ENCODE assay signal across 8 cellular contexts in genomic region chr4:82797048-82797590, GRCh38. TPM values are rescaled to one million over a fixed set of nuclear protein-coding genes. Genes with fewer than 3 reads are reported as not detected.
DNase-seq lines count a peak whose midpoint lies in the region; ATAC-seq and TF ChIP-seq lines count a peak whose summit lies in the region.

No MANE protein-coding gene starts in this region.

- H3K9me3 Mint-ChIP-seq in CD4-positive, alpha-beta T cell, result no peaks in the 10 kb centered on the region
- peaks cover 0 to 2% (median 0%) of the 10 kb centered on the region in 11 donors for H3K9me3 Mint-ChIP-seq in naive thymus-derived CD4-positive, alpha-beta T cell

- POLR2A ChIA-PET in CD4-positive, alpha-beta T cell (lab: Charles Lee), result no interaction called here
- POLR2A ChIA-PET in naive thymus-derived CD4-positive, alpha-beta T cell (lab: Charles Lee), result no interaction called here

- no peak overlapping the region for H3K27ac Mint-ChIP-seq in CD4-positive, alpha-beta T cell
- H3K27ac Mint-ChIP-seq in naive thymus-derived CD4-positive, alpha-beta T cell, result no peak overlapping the region

- no peak for ATAC-seq in CD4-positive, alpha-beta T cell (ENCODE audit: poor library complexity)
- ATAC-seq in naive thymus-derived CD4-positive, alpha-beta T cell, result no peak
- no peak for ATAC-seq in GM21576 (IDR thresholded peaks at IDR 0.05; ENCODE audit: unreplicated experiment)

- peaks cover 22% of the 10 kb centered on the region for H3K4me1 Mint-ChIP-seq in CD4-positive, alpha-beta T cell (ENCODE audit: low read depth)
- peaks cover 13 to 25% (median 17%) of the 10 kb centered on the region in 7 donors for H3K4me1 Mint-ChIP-seq in naive thymus-derived CD4-positive, alpha-beta T cell

- peaks cover 0 to 11% of the 10 kb centered on the region in 2 donors for H3K4me1 ChIP-seq in naive thymus-derived CD4-positive, alpha-beta T cell (ENCODE audit: control insufficient read depth in 2 of 2, insufficient read depth in 2 of 2, low read length in 2 of 2)
- H3K4me1 ChIP-seq in effector memory CD4-positive, alpha-beta T cell (ENCODE audit: control insufficient read depth, insufficient read depth, low read length, poor library complexity, severe bottlenecking), result peaks cover 7% of the 10 kb centered on the region

- peaks cover 68% of the 10 kb centered on the region for H3K27me3 Mint-ChIP-seq in CD4-positive, alpha-beta T cell
- peaks cover 36 to 80% (median 47%) of the 10 kb centered on the region in 5 donors for H3K27me3 Mint-ChIP-seq in naive thymus-derived CD4-positive, alpha-beta T cell

- no peak for TF ChIP-seq CTCF in CD4-positive, alpha-beta T cell (IDR thresholded peaks at IDR 0.05)

- no peak for DNase-seq in CD4-positive, alpha-beta T cell
- peak; percentile 37 for DNase-seq in HuH-7 (ENCODE audit: low spot score)
- no peak for DNase-seq in naive thymus-derived CD4-positive, alpha-beta T cell
- DNase-seq in mucosa of gallbladder (ENCODE audit: low spot score), result no peak
- no peak for DNase-seq in effector memory CD4-positive, alpha-beta T cell
- no peak for DNase-seq in COLO829 (ENCODE audit: low spot score)

- H3K27me3 ChIP-seq in CD4-positive, alpha-beta T cell (ENCODE audit: control insufficient read depth, insufficient read depth, low read length), result peaks cover 42% of the 10 kb centered on the region
- H3K27me3 ChIP-seq in naive thymus-derived CD4-positive, alpha-beta T cell (ENCODE audit: control insufficient read depth in 2 of 2, insufficient read depth in 2 of 2, low read length in 2 of 2), result peaks cover 0 to 7% of the 10 kb centered on the region in 2 donors
- H3K27me3 ChIP-seq in effector memory CD4-positive, alpha-beta T cell (replicated peaks; ENCODE audit: control insufficient read depth, insufficient read depth, low read length, poor library complexity, severe bottlenecking), result peaks cover 19% of the 10 kb centered on the region

- H3K9me3 ChIP-seq in CD4-positive, alpha-beta T cell (ENCODE audit: control insufficient read depth, low read length), result no peaks in the 10 kb centered on the region
- no peaks in the 10 kb centered on the region for H3K9me3 ChIP-seq in naive thymus-derived CD4-positive, alpha-beta T cell (ENCODE audit: control insufficient read depth in 2 of 3, low read length in 3 of 3)
- no peaks in the 10 kb centered on the region for H3K9me3 ChIP-seq in effector memory CD4-positive, alpha-beta T cell (ENCODE audit: control insufficient read depth, low read length)

- no peak overlapping the region for H3K27ac ChIP-seq in CD4-positive, alpha-beta T cell (ENCODE audit: low read depth, low read length)
- peak overlapping the region; percentile 84 for H3K27ac ChIP-seq in cingulate gyrus (ENCODE audit: low read depth, low read length)
- H3K27ac ChIP-seq in naive thymus-derived CD4-positive, alpha-beta T cell (ENCODE audit: low read depth, low read length), result no peak overlapping the region
- H3K27ac ChIP-seq in effector memory CD4-positive, alpha-beta T cell (ENCODE audit: insufficient read depth, low read length, poor library complexity, severe bottlenecking), result no peak overlapping the region

- CTCF ChIA-PET in CD4-positive, alpha-beta T cell (lab: Charles Lee), result no interaction called here
- CTCF ChIA-PET in naive thymus-derived CD4-positive, alpha-beta T cell (lab: Charles Lee), result no interaction called here

- H3K4me3 ChIP-seq in naive thymus-derived CD4-positive, alpha-beta T cell (ENCODE audit: low read length), result no peak overlapping the region
- no peak overlapping the region for H3K4me3 ChIP-seq in effector memory CD4-positive, alpha-beta T cell (ENCODE audit: insufficient read depth, low read depth, low read length, poor library complexity, severe bottlenecking)

- peak overlapping the region; percentile 77 for H3K4me3 Mint-ChIP-seq in CD4-positive, alpha-beta T cell
- H3K4me3 Mint-ChIP-seq in naive thymus-derived CD4-positive, alpha-beta T cell, result peak overlapping the region; percentile 57 to 92 (median 77)

- H3K36me3 ChIP-seq in naive thymus-derived CD4-positive, alpha-beta T cell (ENCODE audit: control insufficient read depth in 2 of 3, insufficient read depth in 3 of 3, low read length in 3 of 3), result no peaks in the 10 kb centered on the region
- H3K36me3 ChIP-seq in effector memory CD4-positive, alpha-beta T cell (ENCODE audit: control insufficient read depth, insufficient read depth, low read length), result no peaks in the 10 kb centered on the region

- no peaks in the 10 kb centered on the region for H3K36me3 Mint-ChIP-seq in CD4-positive, alpha-beta T cell (ENCODE audit: low read depth)
- H3K36me3 Mint-ChIP-seq in naive thymus-derived CD4-positive, alpha-beta T cell, result no peaks in the 10 kb centered on the region

- intact Hi-C loops in CD4-positive, alpha-beta T cell (cut with DNase I, micrococcal nuclease), result no loop called here
- intact Hi-C loops in naive thymus-derived CD4-positive, alpha-beta T cell (cut with micrococcal nuclease), result no loop called here

RNA-seq across cellular contexts. Expression of gene SCD5, which starts 1.5 kb away (rescaled TPM):
- under 1 TPM; 0.14 to 0.25 TPM for total RNA-seq in CD4-positive, alpha-beta T cell
- 1 to 10 TPM in 1 of 5 experiments, under 1 TPM in 2, not detected in 2; 0.13 to 1.5 (median 0.44) TPM for total RNA-seq in naive thymus-derived CD4-positive, alpha-beta T cell
- not detected for polyA plus RNA-seq in naive thymus-derived CD4-positive, alpha-beta T cell
- 22.9 TPM for total RNA-seq in mucosa of gallbladder
